1 cellular context compared by ENCODE assay signal in genomic region chr15:59104912-59105732, GRCh38.
TF ChIP-seq lines count a peak whose summit lies in the region.

TSS of gene CCNB2 (plus strand) at chr15:59105146. CDS start at chr15:59105269, 123 bp downstream.

TF ChIP-seq in HepG2, 621 proteins besides CTCF, POLR2A, EP300 and RAD21 (continued from another document and continues in another):
- peak; percentile 86; the same call in 1 of the 2 replicates for TF ChIP-seq ZNF839 (CRISPR knock-in tag; IDR thresholded peaks at IDR 0.05; ENCODE audit: borderline replicate concordance)
- peak; percentile 14 for TF ChIP-seq HNRNPK (IDR thresholded peaks at IDR 0.05; ENCODE audit: low read depth, low read length, poor library complexity, severe bottlenecking)
- TF ChIP-seq, protein P1, sequence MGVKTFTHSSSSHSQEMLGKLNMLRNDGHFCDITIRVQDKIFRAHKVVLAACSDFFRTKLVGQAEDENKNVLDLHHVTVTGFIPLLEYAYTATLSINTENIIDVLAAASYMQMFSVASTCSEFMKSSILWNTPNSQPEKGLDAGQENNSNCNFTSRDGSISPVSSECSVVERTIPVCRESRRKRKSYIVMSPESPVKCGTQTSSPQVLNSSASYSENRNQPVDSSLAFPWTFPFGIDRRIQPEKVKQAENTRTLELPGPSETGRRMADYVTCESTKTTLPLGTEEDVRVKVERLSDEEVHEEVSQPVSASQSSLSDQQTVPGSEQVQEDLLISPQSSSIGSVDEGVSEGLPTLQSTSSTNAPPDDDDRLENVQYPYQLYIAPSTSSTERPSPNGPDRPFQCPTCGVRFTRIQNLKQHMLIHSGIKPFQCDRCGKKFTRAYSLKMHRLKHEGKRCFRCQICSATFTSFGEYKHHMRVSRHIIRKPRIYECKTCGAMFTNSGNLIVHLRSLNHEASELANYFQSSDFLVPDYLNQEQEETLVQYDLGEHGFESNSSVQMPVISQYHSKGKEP (CRISPR knock-in tag; IDR thresholded peaks at IDR 0.05), result 0 out of 2 replicates have a peak, but pooled peaks have one; percentile 29
- TF ChIP-seq HNRNPLL (IDR thresholded peaks at IDR 0.05; ENCODE audit: low read depth, low read length, poor library complexity, severe bottlenecking), result peak; percentile 72
- TF ChIP-seq, protein P2, sequence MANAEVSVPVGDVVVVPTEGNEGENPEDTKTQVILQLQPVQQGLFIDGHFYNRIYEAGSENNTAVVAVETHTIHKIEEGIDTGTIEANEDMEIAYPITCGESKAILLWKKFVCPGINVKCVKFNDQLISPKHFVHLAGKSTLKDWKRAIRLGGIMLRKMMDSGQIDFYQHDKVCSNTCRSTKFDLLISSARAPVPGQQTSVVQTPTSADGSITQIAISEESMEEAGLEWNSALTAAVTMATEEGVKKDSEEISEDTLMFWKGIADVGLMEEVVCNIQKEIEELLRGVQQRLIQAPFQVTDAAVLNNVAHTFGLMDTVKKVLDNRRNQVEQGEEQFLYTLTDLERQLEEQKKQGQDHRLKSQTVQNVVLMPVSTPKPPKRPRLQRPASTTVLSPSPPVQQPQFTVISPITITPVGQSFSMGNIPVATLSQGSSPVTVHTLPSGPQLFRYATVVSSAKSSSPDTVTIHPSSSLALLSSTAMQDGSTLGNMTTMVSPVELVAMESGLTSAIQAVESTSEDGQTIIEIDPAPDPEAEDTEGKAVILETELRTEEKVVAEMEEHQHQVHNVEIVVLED (CRISPR knock-in tag; IDR thresholded peaks at IDR 0.05; ENCODE audit: borderline replicate concordance), result peak; percentile 29; the same call in 1 of the 2 replicates
- TF ChIP-seq GABPA (IDR thresholded peaks at IDR 0.05; ENCODE audit: low read depth, low read length), result no peak
- peak; percentile 13; the same call in 1 of the 2 replicates for TF ChIP-seq GABPA (CRISPR knock-in tag; IDR thresholded peaks at IDR 0.05; ENCODE audit: low read depth)
- TF ChIP-seq, protein P3, sequence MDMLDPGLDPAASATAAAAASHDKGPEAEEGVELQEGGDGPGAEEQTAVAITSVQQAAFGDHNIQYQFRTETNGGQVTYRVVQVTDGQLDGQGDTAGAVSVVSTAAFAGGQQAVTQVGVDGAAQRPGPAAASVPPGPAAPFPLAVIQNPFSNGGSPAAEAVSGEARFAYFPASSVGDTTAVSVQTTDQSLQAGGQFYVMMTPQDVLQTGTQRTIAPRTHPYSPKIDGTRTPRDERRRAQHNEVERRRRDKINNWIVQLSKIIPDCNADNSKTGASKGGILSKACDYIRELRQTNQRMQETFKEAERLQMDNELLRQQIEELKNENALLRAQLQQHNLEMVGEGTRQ (IDR thresholded peaks at IDR 0.05; ENCODE audit: low read depth, low read length), result peak; percentile 59; the same call in 1 of the 2 replicates
- TF ChIP-seq, protein P3 (CRISPR knock-in tag; IDR thresholded peaks at IDR 0.05; ENCODE audit: borderline replicate concordance), result no peak; the same call in 1 of the 2 replicates
- TF ChIP-seq ZFY (CRISPR knock-in tag; IDR thresholded peaks at IDR 0.05), result peak; percentile 72
- 0 out of 2 replicates have a peak, but pooled peaks have one; percentile 27 for TF ChIP-seq ZNF264 (CRISPR knock-in tag; IDR thresholded peaks at IDR 0.05)
- TF ChIP-seq ZNF788 (CRISPR knock-in tag; IDR thresholded peaks at IDR 0.05; ENCODE audit: borderline replicate concordance), result peak; percentile 40; the same call in 1 of the 2 replicates
- TF ChIP-seq HNRNPL (IDR thresholded peaks at IDR 0.05; ENCODE audit: low read depth, low read length), result 0 out of 2 replicates have a peak, but pooled peaks have one; percentile 44
- TF ChIP-seq SOX6 (IDR thresholded peaks at IDR 0.05), result no peak
- TF ChIP-seq SOX6 (CRISPR knock-in tag; IDR thresholded peaks at IDR 0.05), result no peak
- 0 out of 2 replicates have a peak, but pooled peaks have one; percentile 47 for TF ChIP-seq KLF15 (CRISPR knock-in tag; IDR thresholded peaks at IDR 0.05; ENCODE audit: borderline replicate concordance)
- no peak for TF ChIP-seq ZNF318 (CRISPR knock-in tag; IDR thresholded peaks at IDR 0.05)
- peak; percentile 44; the same call in 1 of the 2 replicates for TF ChIP-seq CREB1 (IDR thresholded peaks at IDR 0.05)
- TF ChIP-seq CREB1 (CRISPR knock-in tag; IDR thresholded peaks at IDR 0.05), result peak; percentile 65
- TF ChIP-seq, protein P4, sequence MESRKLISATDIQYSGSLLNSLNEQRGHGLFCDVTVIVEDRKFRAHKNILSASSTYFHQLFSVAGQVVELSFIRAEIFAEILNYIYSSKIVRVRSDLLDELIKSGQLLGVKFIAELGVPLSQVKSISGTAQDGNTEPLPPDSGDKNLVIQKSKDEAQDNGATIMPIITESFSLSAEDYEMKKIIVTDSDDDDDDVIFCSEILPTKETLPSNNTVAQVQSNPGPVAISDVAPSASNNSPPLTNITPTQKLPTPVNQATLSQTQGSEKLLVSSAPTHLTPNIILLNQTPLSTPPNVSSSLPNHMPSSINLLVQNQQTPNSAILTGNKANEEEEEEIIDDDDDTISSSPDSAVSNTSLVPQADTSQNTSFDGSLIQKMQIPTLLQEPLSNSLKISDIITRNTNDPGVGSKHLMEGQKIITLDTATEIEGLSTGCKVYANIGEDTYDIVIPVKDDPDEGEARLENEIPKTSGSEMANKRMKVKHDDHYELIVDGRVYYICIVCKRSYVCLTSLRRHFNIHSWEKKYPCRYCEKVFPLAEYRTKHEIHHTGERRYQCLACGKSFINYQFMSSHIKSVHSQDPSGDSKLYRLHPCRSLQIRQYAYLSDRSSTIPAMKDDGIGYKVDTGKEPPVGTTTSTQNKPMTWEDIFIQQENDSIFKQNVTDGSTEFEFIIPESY (CRISPR knock-in tag; IDR thresholded peaks at IDR 0.05), result 0 out of 2 replicates have a peak, but pooled peaks have one; percentile 12
- TF ChIP-seq ZNF550 (CRISPR knock-in tag; IDR thresholded peaks at IDR 0.05; ENCODE audit: borderline replicate concordance), result 0 out of 2 replicates have a peak, but pooled peaks have one; percentile 49
- peak; percentile 58 for TF ChIP-seq MEF2D (CRISPR knock-in tag; IDR thresholded peaks at IDR 0.05)
- TF ChIP-seq HDAC1 (CRISPR knock-in tag; IDR thresholded peaks at IDR 0.05), result peak; percentile 99
- TF ChIP-seq MYPOP (CRISPR knock-in tag; IDR thresholded peaks at IDR 0.05), result peak; percentile 44; the same call in 1 of the 2 replicates
- no peak for TF ChIP-seq MED1 (CRISPR knock-in tag; IDR thresholded peaks at IDR 0.05)
- no peak for TF ChIP-seq ZNF441 (CRISPR knock-in tag; IDR thresholded peaks at IDR 0.05; ENCODE audit: borderline replicate concordance)
- TF ChIP-seq ZZZ3 (CRISPR knock-in tag; IDR thresholded peaks at IDR 0.05; ENCODE audit: borderline replicate concordance), result no peak
- TF ChIP-seq, protein P5, sequence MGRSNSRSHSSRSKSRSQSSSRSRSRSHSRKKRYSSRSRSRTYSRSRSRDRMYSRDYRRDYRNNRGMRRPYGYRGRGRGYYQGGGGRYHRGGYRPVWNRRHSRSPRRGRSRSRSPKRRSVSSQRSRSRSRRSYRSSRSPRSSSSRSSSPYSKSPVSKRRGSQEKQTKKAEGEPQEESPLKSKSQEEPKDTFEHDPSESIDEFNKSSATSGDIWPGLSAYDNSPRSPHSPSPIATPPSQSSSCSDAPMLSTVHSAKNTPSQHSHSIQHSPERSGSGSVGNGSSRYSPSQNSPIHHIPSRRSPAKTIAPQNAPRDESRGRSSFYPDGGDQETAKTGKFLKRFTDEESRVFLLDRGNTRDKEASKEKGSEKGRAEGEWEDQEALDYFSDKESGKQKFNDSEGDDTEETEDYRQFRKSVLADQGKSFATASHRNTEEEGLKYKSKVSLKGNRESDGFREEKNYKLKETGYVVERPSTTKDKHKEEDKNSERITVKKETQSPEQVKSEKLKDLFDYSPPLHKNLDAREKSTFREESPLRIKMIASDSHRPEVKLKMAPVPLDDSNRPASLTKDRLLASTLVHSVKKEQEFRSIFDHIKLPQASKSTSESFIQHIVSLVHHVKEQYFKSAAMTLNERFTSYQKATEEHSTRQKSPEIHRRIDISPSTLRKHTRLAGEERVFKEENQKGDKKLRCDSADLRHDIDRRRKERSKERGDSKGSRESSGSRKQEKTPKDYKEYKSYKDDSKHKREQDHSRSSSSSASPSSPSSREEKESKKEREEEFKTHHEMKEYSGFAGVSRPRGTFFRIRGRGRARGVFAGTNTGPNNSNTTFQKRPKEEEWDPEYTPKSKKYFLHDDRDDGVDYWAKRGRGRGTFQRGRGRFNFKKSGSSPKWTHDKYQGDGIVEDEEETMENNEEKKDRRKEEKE (IDR thresholded peaks at IDR 0.05), result no peak
- TF ChIP-seq STAT5B (CRISPR knock-in tag; IDR thresholded peaks at IDR 0.05), result 0 out of 2 replicates have a peak, but pooled peaks have one; percentile 77
- 0 out of 2 replicates have a peak, but pooled peaks have one; percentile 58 for TF ChIP-seq HOXA5 (CRISPR knock-in tag; IDR thresholded peaks at IDR 0.05)
- TF ChIP-seq ZNF558 (CRISPR knock-in tag; IDR thresholded peaks at IDR 0.05; ENCODE audit: borderline replicate concordance), result peak; percentile 74; the same call in 1 of the 2 replicates
- no peak for TF ChIP-seq TARDBP (CRISPR knock-in tag; IDR thresholded peaks at IDR 0.05)
- peak; percentile 40; the same call in 1 of the 2 replicates for TF ChIP-seq NRL (CRISPR knock-in tag; IDR thresholded peaks at IDR 0.05; ENCODE audit: borderline replicate concordance)
- TF ChIP-seq KMT2B (CRISPR knock-in tag; IDR thresholded peaks at IDR 0.05), result peak; percentile 85
